Comparison of ENCODE assay signal across 12 cellular contexts in the genomic region with DNA sequence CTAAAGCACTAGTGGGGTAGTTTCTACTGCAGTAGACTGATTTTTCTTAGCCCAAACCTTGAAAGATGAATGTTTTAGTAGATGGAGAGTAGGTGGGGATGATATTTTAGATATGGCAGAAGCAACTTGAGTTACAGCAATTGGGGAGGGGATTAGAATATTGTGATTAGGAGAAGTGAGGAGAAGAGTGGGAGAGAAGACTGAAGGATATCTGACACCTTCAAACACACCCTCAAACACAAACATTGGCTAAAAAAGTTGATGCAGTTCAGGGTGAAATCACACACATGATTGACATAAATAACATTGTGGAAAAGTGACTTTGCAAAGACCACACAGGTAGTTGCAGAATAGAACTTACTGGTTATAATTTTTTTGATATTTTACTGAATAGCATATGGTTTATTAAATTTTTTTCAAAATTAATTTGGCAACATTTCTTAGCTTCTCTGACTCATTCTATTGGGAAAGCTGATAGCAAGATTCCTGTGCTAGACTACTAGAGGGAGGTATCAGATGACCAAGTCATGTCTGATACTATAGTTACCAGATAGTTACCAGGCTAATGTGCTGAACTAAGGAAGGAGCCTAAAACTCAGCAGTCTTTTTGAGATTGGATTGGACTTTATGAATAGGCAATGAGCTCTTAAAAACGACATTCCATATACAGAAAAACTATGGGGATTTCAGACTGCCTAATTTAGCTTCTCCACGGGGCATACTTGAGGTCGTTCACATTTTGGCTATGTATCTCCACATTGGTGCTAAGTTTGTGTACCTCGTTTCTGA.
A peak's percentile ranks its signal among the peaks of the same experiment; 100 is the strongest.
DNase-seq lines count a peak whose midpoint lies in the region; ATAC-seq, FAIRE-seq and TF ChIP-seq lines count a peak whose summit lies in the region.
"Had no signal": no experiment of that assay in that cellular context is flagged by ENCODE, and none has a peak within 500 bp of the region (broad histone marks: within the 10 kb centered on the region; RNA-seq: fewer than 3 reads in every experiment).

No MANE protein-coding gene starts in this region.

- no peak overlapping the region for H3K4me2 ChIP-seq in A549

- WGBS in A549 (ENCODE audit: missing lambda C conversion rate) = 82% methylated on average over 4 of the region's 4 CpGs

- DNase-seq in A549 (ENCODE audit: low read depth in 1 of 2, low spot score in 1 of 2) = no peak
- no peak for DNase-seq in GM12892 (ENCODE audit: insufficient read length)
- DNase-seq in foreskin fibroblast = peak; percentile 44 to 76
- no peak for DNase-seq in hippocampal formation (lab: John Stamatoyannopoulos, UW)
- DNase-seq in NCI-H1436 treated with DMSO at 0.1 percent for 48 hours (lab: John Stamatoyannopoulos, UW) = no peak
- DNase-seq: activated CD8-positive, alpha-beta memory T cell treated with anti-CD3 and anti-CD28 coated beads, Interleukin-2, amount 50 U/mL, for 48 hours; cortex of kidney had no signal

- no peak overlapping the region for H3K4me3 ChIP-seq in A549
- no peak overlapping the region for H3K4me3 ChIP-seq in foreskin fibroblast (ENCODE audit: low read depth in 1 of 2, low read length in 2 of 2)

- TF ChIP-seq CTCF in A549 (IDR thresholded peaks at IDR 0.05) = no peak
- no peak for TF ChIP-seq CTCF in foreskin fibroblast (IDR thresholded peaks at IDR 0.05; ENCODE audit: low read depth, low read length)

- no peak for FAIRE-seq in A549 (lab: Jason Lieb, UNC)
- FAIRE-seq in GM12892 (lab: Jason Lieb, UNC) = peak; percentile 70
- FAIRE-seq: H1 had no signal

- H3K9me3 ChIP-seq in A549 = no peaks in the 10 kb centered on the region

- H3K4me1 Mint-ChIP-seq in activated T-helper 17 cell treated with anti-CD3 and anti-CD28 coated beads, Interleukin-2, amount 50 U/mL, for 72 hours = peaks cover 4% of the 10 kb centered on the region

- H3K9me3 Mint-ChIP-seq in activated T-helper 17 cell treated with anti-CD3 and anti-CD28 coated beads, Interleukin-2, amount 50 U/mL, for 72 hours = no peaks in the 10 kb centered on the region
- H3K9me3 Mint-ChIP-seq: neural crest cell had no signal

- TF ChIP-seq EP300 in A549 (IDR thresholded peaks at IDR 0.05) = no peak

- H3K27me3 Mint-ChIP-seq in activated T-helper 17 cell treated with anti-CD3 and anti-CD28 coated beads, Interleukin-2, amount 50 U/mL, for 72 hours = no peaks in the 10 kb centered on the region

- H3K4me1 ChIP-seq in A549 = peaks cover 23% of the 10 kb centered on the region

- CTCF ChIA-PET in A549 (lab: Yijun Ruan, JAX) = no interaction called here

- no peak for TF ChIP-seq RAD21 in A549 (conservative IDR thresholded peaks at IDR 0.05 in 1 of 2, IDR thresholded peaks at IDR 0.05 in 1 of 2)

- POLR2A ChIA-PET in A549 (lab: Yijun Ruan, JAX) = interaction anchor here (1.3 kb wide), 1 partner anchor 206 kb away, joined by 5 read pairs; the partner anchor contains the start of gene SLC35F5

- no peak for TF ChIP-seq POLR2A in A549 (IDR thresholded peaks at IDR 0.05; ENCODE audit: low read length)
- TF ChIP-seq POLR2A in GM12892 (IDR thresholded peaks at IDR 0.05; ENCODE audit: low read depth, low read length) = peak; percentile 34

- ATAC-seq in A549 (peak; percentile 54 to 66; a peak in 5 of 6 replicates), GM19397 (IDR thresholded peaks at IDR 0.05; ENCODE audit: unreplicated experiment) (no peak), HG02571 (IDR thresholded peaks at IDR 0.05; ENCODE audit: unreplicated experiment) (no peak)
- no peak for ATAC-seq in activated T-helper 17 cell treated with anti-CD3 and anti-CD28 coated beads, Interleukin-2, amount 50 U/mL, for 72 hours (replicated peaks)

- no peak overlapping the region for H3K4me3 Mint-ChIP-seq in activated T-helper 17 cell treated with anti-CD3 and anti-CD28 coated beads, Interleukin-2, amount 50 U/mL, for 72 hours
- H3K4me3 Mint-ChIP-seq: neural crest cell had no signal

- H3K27ac ChIP-seq in A549 = no peak overlapping the region

- H3K27ac Mint-ChIP-seq in activated T-helper 17 cell treated with anti-CD3 and anti-CD28 coated beads, Interleukin-2, amount 50 U/mL, for 72 hours = peak overlapping the region; percentile 27

- peaks cover 76% of the 10 kb centered on the region for H3K36me3 Mint-ChIP-seq in activated T-helper 17 cell treated with anti-CD3 and anti-CD28 coated beads, Interleukin-2, amount 50 U/mL, for 72 hours (ENCODE audit: low read depth)

TF ChIP-seq in A549, 52 proteins besides CTCF, POLR2A, EP300 and RAD21:
- TF ChIP-seq HOXB13 (CRISPR knock-in tag; IDR thresholded peaks at IDR 0.05; ENCODE audit: low read depth) (no peak), REST (IDR thresholded peaks at IDR 0.05) (no peak), FOSL2 (IDR thresholded peaks at IDR 0.05) (no peak), FOSL2 (CRISPR knock-in tag; IDR thresholded peaks at IDR 0.05) (peak; percentile 29; the same call in 1 of the 2 replicates), TP53 (CRISPR knock-in tag; IDR thresholded peaks at IDR 0.05) (no peak), JUNB (IDR thresholded peaks at IDR 0.05) (no peak)

Comparison
In these comparisons a context has a peak if more than half of its experiments do, and no peak if none do; other contexts are left out.
1. ATAC-seq: peak in A549 (2 of 2); none in activated T-helper 17 cell treated with anti-CD3 and anti-CD28 coated beads, Interleukin-2, amount 50 U/mL, for 72 hours (single experiment), GM19397 (single experiment) and HG02571 (single experiment).
2. DNase-seq: peak in foreskin fibroblast (2 of 2); none in A549 (0 of 2), GM12892 (single experiment), hippocampal formation (0 of 2) and NCI-H1436 treated with DMSO at 0.1 percent for 48 hours (single experiment).